In the genomic region with DNA sequence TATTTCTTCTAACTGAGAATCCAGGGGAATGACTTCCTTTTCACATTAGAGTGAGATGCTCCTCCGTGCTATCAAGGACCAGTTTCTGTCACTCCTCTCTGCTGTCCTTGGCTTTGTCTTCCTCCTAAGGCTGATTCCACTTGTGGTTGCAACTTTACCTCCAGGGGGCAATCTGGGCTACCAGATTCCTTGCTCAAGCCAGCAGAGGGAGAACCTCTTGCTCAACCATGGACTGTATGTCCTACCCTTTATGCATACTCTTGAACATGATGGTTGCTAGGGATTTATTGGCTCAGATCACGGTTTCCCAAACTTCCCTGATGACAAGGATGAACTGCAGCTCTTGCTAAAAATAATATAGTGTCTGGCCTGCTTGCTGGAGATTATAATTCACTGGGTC, we compare ENCODE assay signal across 8 cellular contexts. TPM values are rescaled to one million over a fixed set of nuclear protein-coding genes. Genes with fewer than 3 reads are reported as not detected.
DNase-seq lines count a peak whose midpoint lies in the region; ATAC-seq and TF ChIP-seq lines count a peak whose summit lies in the region.

No MANE protein-coding gene starts in this region.

- H3K4me1 ChIP-seq in KMS-11 (ENCODE audit: low read depth, poor library complexity, severe bottlenecking) = peaks cover 15% of the 10 kb centered on the region
- peaks cover 0 to 45% (median 3%) of the 10 kb centered on the region in 12 donors for H3K4me1 ChIP-seq in heart left ventricle
- peaks cover 0 to 13% (median 0%) of the 10 kb centered on the region in 3 donors for H3K4me1 ChIP-seq in esophagus squamous epithelium

- peak; percentile 45; the same call in 1 of the 2 replicates for TF ChIP-seq CTCF in KMS-11 (conservative IDR thresholded peaks at IDR 0.05; ENCODE audit: low read depth, low read length)
- TF ChIP-seq CTCF in heart left ventricle (IDR thresholded peaks at IDR 0.05) = peak; percentile 35 to 71 (median 52)
- TF ChIP-seq CTCF in type B pancreatic cell (conservative IDR thresholded peaks at IDR 0.05) = peak; percentile 62
- no peak for TF ChIP-seq CTCF in coronary artery (IDR thresholded peaks at IDR 0.05)
- peak in 3 of 6 experiments; percentile 25 to 44 (median 38) for TF ChIP-seq CTCF in esophagus squamous epithelium (IDR thresholded peaks at IDR 0.05)

- no peak for TF ChIP-seq POLR2A in heart left ventricle (IDR thresholded peaks at IDR 0.05)
- TF ChIP-seq POLR2A in esophagus squamous epithelium (IDR thresholded peaks at IDR 0.05) = no peak

- H3K9ac ChIP-seq in KMS-11 = no peak overlapping the region

- H3K9me3 Mint-ChIP-seq in type B pancreatic cell = no peaks in the 10 kb centered on the region

- H3K27me3 Mint-ChIP-seq in type B pancreatic cell = no peaks in the 10 kb centered on the region

- H3K4me1 Mint-ChIP-seq in type B pancreatic cell (ENCODE audit: unreplicated experiment) = peaks cover 10% of the 10 kb centered on the region

- H2AFZ ChIP-seq in KMS-11 (ENCODE audit: low read depth) = no peak overlapping the region

- intact Hi-C loops in heart left ventricle (cut with DNase I) (loop anchor here in 1 of 10 donors (2.0 kb wide), 1 partner anchor 24 kb away; the partner anchor contains the start of gene NNT), esophagus squamous epithelium (cut with DNase I) (no loop called here)

- H3K4me3 Mint-ChIP-seq in type B pancreatic cell = no peak overlapping the region

- no peaks in the 10 kb centered on the region for H4K20me1 ChIP-seq in KMS-11 (ENCODE audit: insufficient read depth)

- peaks cover 23% of the 10 kb centered on the region for H3K36me3 Mint-ChIP-seq in type B pancreatic cell

- H3K9me3 ChIP-seq in heart left ventricle (no peaks in the 10 kb centered on the region), esophagus squamous epithelium (no peaks in the 10 kb centered on the region)

- WGBS in heart left ventricle, 4 donors = 44 to 65% (median 50%) methylated on average over 2 of the region's 2 CpGs
- WGBS in esophagus squamous epithelium, 2 donors = 87 to 90% methylated on average over 2 of the region's 2 CpGs

- no peak overlapping the region for H3K27ac Mint-ChIP-seq in type B pancreatic cell

- H3K4me3 ChIP-seq in KMS-11 (IDR thresholded peaks at IDR 0.05; ENCODE audit: insufficient read depth, low read depth, low read length) (no peak overlapping the region), heart left ventricle (no peak overlapping the region), coronary artery (no peak overlapping the region), esophagus squamous epithelium (no peak overlapping the region)

- H3K79me2 ChIP-seq in KMS-11 (ENCODE audit: insufficient read depth, low read depth) = no peaks in the 10 kb centered on the region

- H3K36me3 ChIP-seq in KMS-11 (ENCODE audit: insufficient read depth) (no peaks in the 10 kb centered on the region; the same call in 1 of the 2 replicates), heart left ventricle (peaks cover 0 to 74% (median 39%) of the 10 kb centered on the region in 9 donors), esophagus squamous epithelium (peaks cover 0 to 46% (median 0%) of the 10 kb centered on the region in 3 donors)

- H3K27ac ChIP-seq in KMS-11 (no peak overlapping the region), heart left ventricle (peak overlapping the region in 8 of 12 donors; percentile 4 to 64 (median 37)), coronary artery (no peak overlapping the region), esophagus squamous epithelium (no peak overlapping the region)

- DNase-seq in ELR (ENCODE audit: low read depth) = peak; percentile 75
- peak; percentile 64 to 77 for DNase-seq in SW 1271 (lab: John Stamatoyannopoulos, UW)
- peak in 4 of 5 donors; percentile 27 to 65 (median 40) for DNase-seq in heart left ventricle
- DNase-seq in type B pancreatic cell (ENCODE audit: extremely low spot score, unreplicated experiment) = no peak
- no peak for DNase-seq in coronary artery (ENCODE audit: low spot score)
- DNase-seq in NK-92 (lab: John Stamatoyannopoulos, UW; ENCODE audit: unreplicated experiment) = no peak
- DNase-seq in esophagus squamous epithelium (lab: John Stamatoyannopoulos, UW) = no peak

- H3K4me2 ChIP-seq in KMS-11 = no peak overlapping the region

- peak; percentile 87 to 93 (median 91) for ATAC-seq in heart left ventricle

- H3K27me3 ChIP-seq in KMS-11 (ENCODE audit: insufficient read depth, low read depth) (no peaks in the 10 kb centered on the region), heart left ventricle (no peaks in the 10 kb centered on the region), esophagus squamous epithelium (no peaks in the 10 kb centered on the region)

RNA-seq across cellular contexts. Expression of gene NNT, which starts 24.0 kb away (rescaled TPM):
- total RNA-seq in heart left ventricle (100 to 1,000 TPM; 206 to 631 (median 475) TPM), type B pancreatic cell (ENCODE audit: low replicate concordance) (61.1 and 80.4 TPM in 2 replicates), esophagus squamous epithelium (10 to 100 TPM; 16.0 to 35.1 (median 29.1) TPM)
- polyA plus RNA-seq in heart left ventricle = 100 to 1,000 TPM in 1 of 2 donors, 10 to 100 TPM in 1; 53.8 to 119 TPM

Comparison
In these comparisons a context has a peak if more than half of its experiments do, and no peak if none do; other contexts are left out.
1. DNase-seq: peak in ELR (single experiment), SW 1271 (2 of 2) and heart left ventricle (4 of 5); none in type B pancreatic cell (single experiment), coronary artery (single experiment), NK-92 (single experiment) and esophagus squamous epithelium (single experiment).
2. H3K27ac ChIP-seq: peak in heart left ventricle (8 of 12); none in KMS-11 (single experiment), coronary artery (0 of 2) and esophagus squamous epithelium (0 of 4).